Comparison of ENCODE assay signal across 29 cellular contexts in the genomic region with DNA sequence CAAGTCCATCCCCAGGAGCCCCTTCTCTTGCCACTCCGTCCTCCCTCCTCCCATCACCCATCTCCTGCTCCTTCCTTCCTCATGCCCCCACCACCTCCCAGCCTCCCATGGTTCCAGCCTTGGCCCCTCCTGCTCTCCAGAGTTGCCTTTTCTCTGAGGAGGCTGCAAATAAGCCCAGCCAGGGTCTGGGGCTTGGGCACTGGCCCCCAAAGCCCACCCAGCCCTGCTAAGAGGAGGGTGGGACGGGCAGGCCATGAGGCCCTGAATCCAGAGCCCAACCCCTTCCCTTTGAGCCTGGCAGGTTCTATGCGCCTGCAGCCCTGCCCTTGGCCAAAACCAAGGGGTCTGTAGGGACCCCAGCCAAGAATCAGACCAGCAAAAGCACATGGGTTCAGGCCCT.
DNase-seq lines count a peak whose midpoint lies in the region; ATAC-seq and TF ChIP-seq lines count a peak whose summit lies in the region.
"Had no signal": no experiment of that assay in that cellular context is flagged by ENCODE, and none has a peak within 500 bp of the region (broad histone marks: within the 10 kb centered on the region; RNA-seq: fewer than 3 reads in every experiment).

No MANE protein-coding gene starts in this region.

- TF ChIP-seq CTCF in suprapubic skin (IDR thresholded peaks at IDR 0.05): no peak

- peaks cover 4% of the 10 kb centered on the region for H3K4me1 Mint-ChIP-seq in activated naive CD4-positive, alpha-beta T cell treated with anti-CD3 and anti-CD28 coated beads, Interleukin-2, amount 10 ng/mL, durations not matched to agents 7 days and 5 days

- DNase-seq in activated naive CD4-positive, alpha-beta T cell treated with anti-CD3 and anti-CD28 coated beads, Interleukin-2, amount 50 U/mL, for 72 hours (ENCODE audit: low spot score in 2 of 2): no peak
- no peak for DNase-seq in activated naive CD4-positive, alpha-beta T cell treated with anti-CD3 and anti-CD28 coated beads, Interleukin-2, amount 10 ng/mL, durations not matched to agents 7 days and 5 days
- DNase-seq in neuronal stem cell (ENCODE audit: low spot score) (no peak), suprapubic skin (ENCODE audit: low spot score in 2 of 2) (no peak), NCI-H1417 (lab: John Stamatoyannopoulos, UW) (no peak), anterior cingulate cortex (lab: John Stamatoyannopoulos, UW) (no peak)
- DNase-seq: activated CD8-positive, alpha-beta T cell treated with anti-CD3 and anti-CD28 coated beads, Interleukin-2, amount 10 ng/mL, durations not matched to agents 7 days and 5 days; activated gamma-delta T cell; activated T-cell treated with anti-CD3 and anti-CD28 coated beads for 4 hours; BE2C; brain microvascular endothelial cell; colonic mucosa; COR-L47; DMS79; foreskin melanocyte; GOT3; islet precursor cell; Karpas-422; NCI-H1694; NCI-H510A treated with DMSO at 0.1 percent for 48 hours; NK-92 treated with Interleukin-12 subunit alpha and Interleukin-12 subunit beta, amount 100 ng/mL, for 24 hours; SIG-M5; stimulated activated CD4-positive, alpha-beta T cell treated with anti-CD3 and anti-CD28 coated beads, Interleukin-4, amount 100 ng/mL, for 4 hours; stimulated activated naive CD8-positive, alpha-beta T cell treated with anti-CD3 and anti-CD28 coated beads, Interleukin-15, Interleukin-2, amounts not matched to agents 100 U/mL and 50 U/mL, for 24 hours had no signal

- no CpG with 5 or more reads among the region's 3 CpGs for WGBS in neuronal stem cell (ENCODE audit: extremely low coverage in 2 of 2, insufficient read length in 2 of 2, insufficient replicate concordance in 1 of 2), 2 donors
- WGBS in suprapubic skin: 82% methylated on average over 3 of the region's 3 CpGs

- no peaks in the 10 kb centered on the region for H3K9me3 ChIP-seq in neuronal stem cell (replicated peaks in 1 of 2; ENCODE audit: control insufficient read depth in 2 of 2, insufficient read depth in 1 of 2, low read depth in 1 of 2, low read length in 2 of 2)
- H3K9me3 ChIP-seq in suprapubic skin: no peaks in the 10 kb centered on the region
- H3K9me3 ChIP-seq: BE2C, colonic mucosa, esophagus muscularis mucosa, Peyer's patch, tibial nerve had no signal

- peaks cover 34% of the 10 kb centered on the region for H3K27me3 Mint-ChIP-seq in activated naive CD4-positive, alpha-beta T cell treated with anti-CD3 and anti-CD28 coated beads, Interleukin-2, amount 10 ng/mL, durations not matched to agents 7 days and 5 days

- H3K9me3 Mint-ChIP-seq in activated naive CD4-positive, alpha-beta T cell treated with anti-CD3 and anti-CD28 coated beads, Interleukin-2, amount 50 U/mL, for 72 hours: no peaks in the 10 kb centered on the region
- no peaks in the 10 kb centered on the region for H3K9me3 Mint-ChIP-seq in activated naive CD4-positive, alpha-beta T cell treated with anti-CD3 and anti-CD28 coated beads, Interleukin-2, amount 10 ng/mL, durations not matched to agents 7 days and 5 days

- H2AK5ac ChIP-seq in neuronal stem cell (ENCODE audit: low read depth, low read length): peak overlapping the region; percentile 60

- H3K4me3 ChIP-seq in neuronal stem cell (ENCODE audit: low read length in 2 of 2) (no peak overlapping the region), suprapubic skin (no peak overlapping the region)
- H3K4me3 ChIP-seq: colonic mucosa, esophagus muscularis mucosa, Peyer's patch, tibial nerve had no signal

- peak overlapping the region; percentile 68 to 88 for H3K27ac Mint-ChIP-seq in activated naive CD4-positive, alpha-beta T cell treated with anti-CD3 and anti-CD28 coated beads, Interleukin-2, amount 50 U/mL, for 72 hours
- H3K27ac Mint-ChIP-seq in activated naive CD4-positive, alpha-beta T cell treated with anti-CD3 and anti-CD28 coated beads, Interleukin-2, amount 10 ng/mL, durations not matched to agents 7 days and 5 days: no peak overlapping the region
- H3K27ac Mint-ChIP-seq: activated CD8-positive, alpha-beta T cell treated with anti-CD3 and anti-CD28 coated beads, Interleukin-2, amount 10 ng/mL, durations not matched to agents 7 days and 5 days had no signal

- no peak overlapping the region for H4K91ac ChIP-seq in neuronal stem cell (ENCODE audit: low read depth, low read length, poor library complexity)

- no peak overlapping the region for H2AFZ ChIP-seq in neuronal stem cell (ENCODE audit: low read length)

- ATAC-seq in activated naive CD4-positive, alpha-beta T cell treated with anti-CD3 and anti-CD28 coated beads, Interleukin-2, amount 50 U/mL, for 72 hours: no peak
- ATAC-seq in HG02884 (IDR thresholded peaks at IDR 0.05; ENCODE audit: unreplicated experiment): no peak
- ATAC-seq: stimulated activated naive CD8-positive, alpha-beta T cell treated with anti-CD3 and anti-CD28 coated beads, Interleukin-15, Interleukin-2, amounts not matched to agents 100 U/mL and 50 U/mL, for 24 hours had no signal

- H3K36me3 Mint-ChIP-seq in activated naive CD4-positive, alpha-beta T cell treated with anti-CD3 and anti-CD28 coated beads, Interleukin-2, amount 50 U/mL, for 72 hours: peaks cover 0 to 4% of the 10 kb centered on the region in 2 donors
- no peaks in the 10 kb centered on the region for H3K36me3 Mint-ChIP-seq in activated naive CD4-positive, alpha-beta T cell treated with anti-CD3 and anti-CD28 coated beads, Interleukin-2, amount 10 ng/mL, durations not matched to agents 7 days and 5 days

- no peaks in the 10 kb centered on the region for H3K27me3 ChIP-seq in neuronal stem cell (ENCODE audit: control insufficient read depth in 3 of 3, insufficient read depth in 3 of 3, low read depth in 1 of 3, low read length in 3 of 3)
- H3K27me3 ChIP-seq in suprapubic skin: no peaks in the 10 kb centered on the region
- H3K27me3 ChIP-seq: BE2C, brain microvascular endothelial cell, colonic mucosa, esophagus muscularis mucosa, Peyer's patch, tibial nerve had no signal

- H2BK5ac ChIP-seq in neuronal stem cell (ENCODE audit: low read length): peak overlapping the region; percentile 45

- CTCF ChIA-PET in activated naive CD4-positive, alpha-beta T cell treated with anti-CD3 and anti-CD28 coated beads, Interleukin-2, amount 10 ng/mL, durations not matched to agents 7 days and 5 days (lab: Charles Lee): no interaction called here

- no peak overlapping the region for H3K4me2 ChIP-seq in neuronal stem cell (ENCODE audit: insufficient read depth, low read length, poor library complexity, severe bottlenecking)

- H3K9ac ChIP-seq in neuronal stem cell (ENCODE audit: low read depth, low read length, poor library complexity): no peak overlapping the region

- H3K23ac ChIP-seq in neuronal stem cell (ENCODE audit: low read depth, low read length, poor library complexity): no peak overlapping the region

- H3K4me1 ChIP-seq in neuronal stem cell (ENCODE audit: control insufficient read depth in 2 of 2, insufficient read depth in 1 of 2, low read depth in 1 of 2, low read length in 2 of 2): peaks cover 16 to 19% of the 10 kb centered on the region in 2 donors
- peaks cover 63% of the 10 kb centered on the region for H3K4me1 ChIP-seq in suprapubic skin

- H2BK120ac ChIP-seq in neuronal stem cell (ENCODE audit: low read depth, low read length): no peak overlapping the region

- no peak overlapping the region for H4K8ac ChIP-seq in neuronal stem cell (ENCODE audit: low read depth, low read length)

- H2BK15ac ChIP-seq in neuronal stem cell (ENCODE audit: low read length): peak overlapping the region; percentile 51

- H3K14ac ChIP-seq in neuronal stem cell (ENCODE audit: low read length): no peak overlapping the region

- H2BK12ac ChIP-seq in neuronal stem cell (ENCODE audit: low read length): no peak overlapping the region

- TF ChIP-seq EP300 in suprapubic skin (IDR thresholded peaks at IDR 0.05): no peak

- TF ChIP-seq POLR2A in suprapubic skin (IDR thresholded peaks at IDR 0.05): no peak

- peak overlapping the region; percentile 54 for H3K27ac ChIP-seq in cingulate gyrus (ENCODE audit: low read depth, low read length)
- no peak overlapping the region for H3K27ac ChIP-seq in neuronal stem cell (replicated peaks; ENCODE audit: low read length)
- peak overlapping the region; percentile 51 for H3K27ac ChIP-seq in suprapubic skin
- H3K27ac ChIP-seq: brain microvascular endothelial cell, colonic mucosa had no signal

- no peak overlapping the region for H3K4me3 Mint-ChIP-seq in activated naive CD4-positive, alpha-beta T cell treated with anti-CD3 and anti-CD28 coated beads, Interleukin-2, amount 10 ng/mL, durations not matched to agents 7 days and 5 days
- H3K4me3 Mint-ChIP-seq: activated CD8-positive, alpha-beta T cell treated with anti-CD3 and anti-CD28 coated beads, Interleukin-2, amount 10 ng/mL, durations not matched to agents 7 days and 5 days had no signal

- peak overlapping the region; percentile 62 for H3K18ac ChIP-seq in neuronal stem cell (ENCODE audit: low read length)

- H3K36me3 ChIP-seq in neuronal stem cell (replicated peaks in 1 of 2; ENCODE audit: control insufficient read depth in 2 of 2, insufficient read depth in 2 of 2, low read length in 2 of 2): no peaks in the 10 kb centered on the region
- no peaks in the 10 kb centered on the region for H3K36me3 ChIP-seq in suprapubic skin
- H3K36me3 ChIP-seq: BE2C, brain microvascular endothelial cell, colonic mucosa, esophagus muscularis mucosa, Peyer's patch, tibial nerve had no signal

- H3K4ac ChIP-seq in neuronal stem cell (ENCODE audit: low read length): no peak overlapping the region

- no peaks in the 10 kb centered on the region for H3K79me1 ChIP-seq in neuronal stem cell (ENCODE audit: low read depth, low read length)
